In the genomic region with DNA sequence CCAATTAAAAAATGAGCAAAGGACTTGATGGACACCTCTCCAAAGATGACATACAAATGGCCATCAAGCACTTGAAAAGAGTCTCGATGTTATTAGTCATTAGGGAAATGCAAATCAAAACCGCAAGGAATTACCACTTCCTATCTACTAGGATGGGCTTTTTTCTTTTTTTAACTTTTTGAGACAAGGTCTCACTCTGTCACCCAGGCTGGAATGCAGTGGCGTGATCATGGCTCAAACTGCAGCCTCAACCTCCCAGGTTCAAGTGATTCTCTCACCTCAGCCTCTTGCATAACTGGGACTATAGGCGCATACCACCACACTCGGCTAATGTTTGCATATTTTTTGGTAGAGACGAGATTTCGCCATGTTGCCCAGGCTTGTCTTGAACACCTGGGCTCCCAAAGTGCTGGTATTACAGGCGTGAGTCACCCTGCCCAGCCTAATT, we compare ENCODE assay signal across 11 cellular contexts. TPM values are rescaled to one million over a fixed set of nuclear protein-coding genes. Genes with fewer than 3 reads are reported as not detected.
A peak's percentile ranks its signal among the peaks of the same experiment; 100 is the strongest.
DNase-seq lines count a peak whose midpoint lies in the region; ATAC-seq, FAIRE-seq and TF ChIP-seq lines count a peak whose summit lies in the region.
"Had no signal": no experiment of that assay in that cellular context is flagged by ENCODE, and none has a peak within 500 bp of the region (broad histone marks: within the 10 kb centered on the region; RNA-seq: fewer than 3 reads in every experiment).

No MANE protein-coding gene starts in this region.

- H3K4me3 Mint-ChIP-seq in T-helper 2 cell treated with Interferon-gamma antibody and Interleukin-4, amounts not matched to agents 5 μg/mL and 100 μg/mL, for 36 hours, result no peak overlapping the region
- no peak overlapping the region for H3K4me3 Mint-ChIP-seq in activated CD8-positive, alpha-beta memory T cell treated with anti-CD3 and anti-CD28 coated beads, Interleukin-2, amount 10 ng/mL, durations not matched to agents 7 days and 5 days
- H3K4me3 Mint-ChIP-seq: T-helper 17 cell had no signal

- H3K9ac ChIP-seq in KMS-11, result no peak overlapping the region; the same call in 1 of the 2 replicates
- H3K9ac ChIP-seq in keratinocyte (ENCODE audit: control insufficient read depth, extremely low read depth, insufficient read depth, low read length), result no peak overlapping the region

- H2AFZ ChIP-seq in KMS-11 (ENCODE audit: low read depth) (peak overlapping the region; percentile 25; the same call in 1 of the 2 replicates), keratinocyte (ENCODE audit: control insufficient read depth, low read length) (no peak overlapping the region)

- FAIRE-seq in keratinocyte (lab: Jason Lieb, UNC), result peak; percentile 97
- FAIRE-seq: G401.6 had no signal

- H3K9me3 Mint-ChIP-seq in T-helper 2 cell treated with Interferon-gamma antibody and Interleukin-4, amounts not matched to agents 5 μg/mL and 100 μg/mL, for 36 hours, result no peaks in the 10 kb centered on the region
- H3K9me3 Mint-ChIP-seq in activated CD8-positive, alpha-beta memory T cell treated with anti-CD3 and anti-CD28 coated beads, Interleukin-2, amount 10 ng/mL, durations not matched to agents 7 days and 5 days (ENCODE audit: low read depth), result no peaks in the 10 kb centered on the region

- dilution Hi-C loops in keratinocyte (cut with MboI; ENCODE audit: extremely low pct_ligation_motif_present, low sequenced_read_pairs), result no loop called here

- H3K36me3 ChIP-seq in KMS-11 (ENCODE audit: insufficient read depth), result no peaks in the 10 kb centered on the region
- no peaks in the 10 kb centered on the region for H3K36me3 ChIP-seq in keratinocyte (ENCODE audit: control insufficient read depth in 2 of 2, extremely low read depth in 1 of 2, insufficient read depth in 2 of 2, low read length in 2 of 2)

- peak; percentile 94 for DNase-seq in keratinocyte (ENCODE audit: low read depth, low spot score)
- DNase-seq in T-helper 2 cell treated with Interferon-gamma antibody and Interleukin-4, amounts not matched to agents 5 μg/mL and 100 μg/mL, for 36 hours (ENCODE audit: low spot score), result no peak
- DNase-seq in stimulated activated CD4-positive, alpha-beta T cell treated with anti-CD3 and anti-CD28 coated beads, Interleukin-4, amount 100 ng/mL, for 1 hour, result no peak
- DNase-seq in activated CD8-positive, alpha-beta memory T cell treated with anti-CD3 and anti-CD28 coated beads, Interleukin-2, amount 10 ng/mL, durations not matched to agents 7 days and 5 days, result no peak
- DNase-seq: effector CD8-positive, alpha-beta T cell; NCI-H2227 treated with DMSO at 0.1 percent for 48 hours; T-helper 17 cell had no signal

- no peaks in the 10 kb centered on the region for H3K79me2 ChIP-seq in KMS-11 (ENCODE audit: insufficient read depth, low read depth)
- H3K79me2 ChIP-seq in keratinocyte (ENCODE audit: control insufficient read depth, insufficient read depth, low read length), result no peaks in the 10 kb centered on the region

- peaks cover 3% of the 10 kb centered on the region for H3K27me3 Mint-ChIP-seq in T-helper 2 cell treated with Interferon-gamma antibody and Interleukin-4, amounts not matched to agents 5 μg/mL and 100 μg/mL, for 36 hours (ENCODE audit: low read depth)
- peaks cover 7% of the 10 kb centered on the region for H3K27me3 Mint-ChIP-seq in activated CD8-positive, alpha-beta memory T cell treated with anti-CD3 and anti-CD28 coated beads, Interleukin-2, amount 10 ng/mL, durations not matched to agents 7 days and 5 days

- peak; percentile 78 for ATAC-seq in GM18867 (IDR thresholded peaks at IDR 0.05; ENCODE audit: unreplicated experiment)
- peak; percentile 46 for ATAC-seq in HG02588 (IDR thresholded peaks at IDR 0.05; ENCODE audit: unreplicated experiment)
- ATAC-seq in activated CD8-positive, alpha-beta memory T cell treated with anti-CD3 and anti-CD28 coated beads, Interleukin-2, amount 10 ng/mL, durations not matched to agents 7 days and 5 days, result no peak
- ATAC-seq: T-helper 17 cell had no signal

- H3K9me3 ChIP-seq in keratinocyte (ENCODE audit: control insufficient read depth, low read depth, low read length), result no peaks in the 10 kb centered on the region

- H3K9me1 ChIP-seq in keratinocyte (ENCODE audit: control insufficient read depth, extremely low read depth, insufficient read depth, low read length), result no peaks in the 10 kb centered on the region

- H3K4me3 ChIP-seq in KMS-11 (IDR thresholded peaks at IDR 0.05; ENCODE audit: insufficient read depth, low read depth, low read length), result no peak overlapping the region
- no peak overlapping the region for H3K4me3 ChIP-seq in keratinocyte (ENCODE audit: control insufficient read depth in 2 of 3, extremely low read depth in 1 of 3, insufficient read depth in 2 of 3, low read depth in 1 of 3, low read length in 3 of 3)

- H3K27ac ChIP-seq in KMS-11 (0 out of 2 replicates have a peak overlapping the region, but pooled peaks have one; percentile 4), keratinocyte (ENCODE audit: control insufficient read depth, insufficient read depth, low read length) (peak overlapping the region; percentile 80)

- no peak overlapping the region for H3K27ac Mint-ChIP-seq in T-helper 2 cell treated with Interferon-gamma antibody and Interleukin-4, amounts not matched to agents 5 μg/mL and 100 μg/mL, for 36 hours
- H3K27ac Mint-ChIP-seq in activated CD8-positive, alpha-beta memory T cell treated with anti-CD3 and anti-CD28 coated beads, Interleukin-2, amount 10 ng/mL, durations not matched to agents 7 days and 5 days, result no peak overlapping the region
- H3K27ac Mint-ChIP-seq: T-helper 17 cell had no signal

- peaks cover 34% of the 10 kb centered on the region for H3K4me1 ChIP-seq in KMS-11 (ENCODE audit: low read depth, poor library complexity, severe bottlenecking)
- peaks cover 33% of the 10 kb centered on the region for H3K4me1 ChIP-seq in keratinocyte (ENCODE audit: control insufficient read depth, extremely low read depth, insufficient read depth, low read length)

- H3K4me1 Mint-ChIP-seq in T-helper 2 cell treated with Interferon-gamma antibody and Interleukin-4, amounts not matched to agents 5 μg/mL and 100 μg/mL, for 36 hours (ENCODE audit: low read depth), result no peaks in the 10 kb centered on the region
- H3K4me1 Mint-ChIP-seq in activated CD8-positive, alpha-beta memory T cell treated with anti-CD3 and anti-CD28 coated beads, Interleukin-2, amount 10 ng/mL, durations not matched to agents 7 days and 5 days, result peaks cover 4% of the 10 kb centered on the region
- H3K4me1 Mint-ChIP-seq: T-helper 17 cell had no signal

- H3K4me2 ChIP-seq in KMS-11, result peak overlapping the region; percentile 55
- peak overlapping the region; percentile 49 for H3K4me2 ChIP-seq in keratinocyte (ENCODE audit: control insufficient read depth, extremely low read depth, insufficient read depth, low read depth, low read length)

- CTCF ChIA-PET in activated CD8-positive, alpha-beta memory T cell treated with anti-CD3 and anti-CD28 coated beads, Interleukin-2, amount 10 ng/mL, durations not matched to agents 7 days and 5 days (lab: Charles Lee), result interaction anchor here (1.3 kb wide), 1 partner anchor 24 kb away, joined by 3 read pairs; no protein-coding TSS in a partner anchor

- TF ChIP-seq CTCF in KMS-11 (conservative IDR thresholded peaks at IDR 0.05; ENCODE audit: low read depth, low read length), result no peak
- TF ChIP-seq CTCF in keratinocyte (optimal IDR thresholded peaks at IDR 0.05 in 1 of 3, IDR thresholded peaks at IDR 0.05 in 1 of 3, conservative IDR thresholded peaks at IDR 0.05 in 1 of 3; ENCODE audit: extremely low read depth in 1 of 3, insufficient read depth in 2 of 3, low read length in 3 of 3), result no peak

- H4K20me1 ChIP-seq in KMS-11 (ENCODE audit: insufficient read depth) (no peaks in the 10 kb centered on the region), keratinocyte (ENCODE audit: control insufficient read depth, extremely low read depth, insufficient read depth, low read length) (no peaks in the 10 kb centered on the region)

- H3K27me3 ChIP-seq in KMS-11 (ENCODE audit: insufficient read depth, low read depth) (no peaks in the 10 kb centered on the region), keratinocyte (ENCODE audit: control insufficient read depth, extremely low read depth, insufficient read depth, low read length) (no peaks in the 10 kb centered on the region)

- H3K36me3 Mint-ChIP-seq in T-helper 2 cell treated with Interferon-gamma antibody and Interleukin-4, amounts not matched to agents 5 μg/mL and 100 μg/mL, for 36 hours (ENCODE audit: low read depth), result no peaks in the 10 kb centered on the region
- no peaks in the 10 kb centered on the region for H3K36me3 Mint-ChIP-seq in activated CD8-positive, alpha-beta memory T cell treated with anti-CD3 and anti-CD28 coated beads, Interleukin-2, amount 10 ng/mL, durations not matched to agents 7 days and 5 days

RNA-seq across cellular contexts. Expression of gene NKX1-2, which starts 13.6 kb away (rescaled TPM):
- 0.89 to 3.6 TPM (median 1.9 TPM) in 3 replicates for polyA plus RNA-seq in keratinocyte
- 3.4 TPM for polyA plus RNA-seq in keratinocyte (2011; ENCODE audit: low read depth)
- 1.4 and 3.2 TPM in 2 replicates for polyA plus RNA-seq in keratinocyte (2011; cell fraction: cytosol; rRNA removed)
- polyA plus RNA-seq in keratinocyte (2011; cell fraction: nucleus; rRNA removed), result 1.3 and 1.7 TPM in 2 replicates
- polyA plus RNA-seq in keratinocyte (2012; ENCODE audit: low replicate concordance), result 1.9 and 3.3 TPM in 2 replicates
- 1.0 to 2.5 TPM (median 1.2 TPM) in 3 replicates for polyA minus RNA-seq in keratinocyte
- polyA minus RNA-seq in keratinocyte (2011; cell fraction: cytosol; rRNA and poly(A)+ RNA removed), result 3.5 TPM
- polyA minus RNA-seq in keratinocyte (2011; cell fraction: nucleus; rRNA and poly(A)+ RNA removed), result 1.5 and 1.7 TPM in 2 replicates
- total RNA-seq in activated CD8-positive, alpha-beta memory T cell treated with anti-CD3 and anti-CD28 coated beads, Interleukin-2, amount 10 ng/mL, durations not matched to agents 7 days and 5 days, result not detected
- total RNA-seq: T-helper 17 cell had no signal

RNA-seq across cellular contexts. Expression of gene OAT, which starts 17.5 kb away (rescaled TPM):
- polyA plus RNA-seq in keratinocyte, result 310 to 528 TPM (median 427 TPM) in 3 replicates
- 38.5 TPM for polyA plus RNA-seq in keratinocyte (2011; ENCODE audit: low read depth)
- polyA plus RNA-seq in keratinocyte (2011; cell fraction: cytosol; rRNA removed), result 212 and 359 TPM in 2 replicates
- polyA plus RNA-seq in keratinocyte (2011; cell fraction: nucleus; rRNA removed), result 329 and 426 TPM in 2 replicates
- 96.8 and 332 TPM in 2 replicates for polyA plus RNA-seq in keratinocyte (2012; ENCODE audit: low replicate concordance)
- polyA minus RNA-seq in keratinocyte, result 145 to 269 TPM (median 183 TPM) in 3 replicates
- 150 TPM for polyA minus RNA-seq in keratinocyte (2011; cell fraction: cytosol; rRNA and poly(A)+ RNA removed)
- 149 and 237 TPM in 2 replicates for polyA minus RNA-seq in keratinocyte (2011; cell fraction: nucleus; rRNA and poly(A)+ RNA removed)
- 10 to 100 TPM; 18.7 to 32.3 TPM for total RNA-seq in activated CD8-positive, alpha-beta memory T cell treated with anti-CD3 and anti-CD28 coated beads, Interleukin-2, amount 10 ng/mL, durations not matched to agents 7 days and 5 days

RNA-seq across cellular contexts. Expression of gene LHPP, which starts 25.4 kb away (rescaled TPM):
- 13.1 to 17.7 TPM (median 17.2 TPM) in 3 replicates for polyA plus RNA-seq in keratinocyte
- 8.9 TPM for polyA plus RNA-seq in keratinocyte (2011; ENCODE audit: low read depth)
- polyA plus RNA-seq in keratinocyte (2011; cell fraction: cytosol; rRNA removed), result 13.2 and 14.6 TPM in 2 replicates
- polyA plus RNA-seq in keratinocyte (2011; cell fraction: nucleus; rRNA removed), result 9.3 and 13.0 TPM in 2 replicates
- polyA plus RNA-seq in keratinocyte (2012; ENCODE audit: low replicate concordance), result 22.6 and 25.2 TPM in 2 replicates
- 8.3 to 8.7 TPM (median 8.4 TPM) in 3 replicates for polyA minus RNA-seq in keratinocyte
- polyA minus RNA-seq in keratinocyte (2011; cell fraction: cytosol; rRNA and poly(A)+ RNA removed), result 15.3 TPM
- polyA minus RNA-seq in keratinocyte (2011; cell fraction: nucleus; rRNA and poly(A)+ RNA removed), result 3.1 and 4.6 TPM in 2 replicates
- 10 to 100 TPM; 10.6 to 16.7 TPM for total RNA-seq in activated CD8-positive, alpha-beta memory T cell treated with anti-CD3 and anti-CD28 coated beads, Interleukin-2, amount 10 ng/mL, durations not matched to agents 7 days and 5 days
